In the genomic region with DNA sequence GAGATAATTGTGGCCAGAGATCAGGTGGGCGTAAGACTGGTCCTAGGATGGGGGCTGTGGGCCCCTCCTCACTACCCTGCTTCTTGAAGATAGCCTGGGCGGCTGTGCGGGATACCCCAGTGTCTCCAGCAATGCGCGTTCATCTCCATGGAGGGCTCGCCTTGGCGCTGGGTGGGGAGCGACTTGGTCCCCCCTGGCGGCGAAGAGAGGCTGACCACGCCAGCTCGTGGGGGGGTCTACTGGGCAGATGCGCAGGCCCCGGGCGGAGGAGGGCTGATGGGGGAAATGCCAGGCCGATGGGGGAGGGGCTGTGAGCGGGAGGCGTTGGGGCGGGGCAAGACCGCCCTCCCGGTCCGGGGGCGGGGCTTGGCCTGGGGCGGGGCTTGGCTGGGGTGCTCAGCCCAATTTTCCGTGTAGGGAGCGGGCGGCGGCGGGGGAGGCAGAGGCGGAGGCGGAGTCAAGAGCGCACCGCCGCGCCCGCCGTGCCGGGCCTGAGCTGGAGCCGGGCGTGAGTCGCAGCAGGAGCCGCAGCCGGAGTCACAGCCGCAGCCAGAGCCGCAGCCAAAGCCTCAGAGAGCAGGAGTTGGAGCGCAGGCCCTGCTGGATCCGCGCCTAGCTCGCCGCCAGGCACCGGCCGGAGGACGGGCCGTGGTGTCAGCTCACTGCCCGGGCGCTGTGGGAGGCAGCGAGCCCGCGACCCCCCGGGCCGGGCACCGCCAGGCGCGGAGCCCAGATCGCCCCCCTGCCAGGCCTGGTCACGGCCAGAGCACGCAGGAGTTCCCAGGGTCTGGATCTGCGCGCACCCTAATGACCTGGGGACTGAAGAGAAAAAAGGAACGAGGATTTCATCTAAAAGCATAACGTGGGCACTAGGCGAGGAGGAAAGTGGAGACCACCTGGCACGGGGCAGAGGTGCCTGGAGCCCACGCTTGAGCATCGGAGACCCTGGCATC, we compare ENCODE assay signal across 8 cellular contexts. TPM values are rescaled to one million over a fixed set of nuclear protein-coding genes. Genes with fewer than 3 reads are reported as not detected.
DNase-seq lines count a peak whose midpoint lies in the region; ATAC-seq and TF ChIP-seq lines count a peak whose summit lies in the region.

A gene with protein sequence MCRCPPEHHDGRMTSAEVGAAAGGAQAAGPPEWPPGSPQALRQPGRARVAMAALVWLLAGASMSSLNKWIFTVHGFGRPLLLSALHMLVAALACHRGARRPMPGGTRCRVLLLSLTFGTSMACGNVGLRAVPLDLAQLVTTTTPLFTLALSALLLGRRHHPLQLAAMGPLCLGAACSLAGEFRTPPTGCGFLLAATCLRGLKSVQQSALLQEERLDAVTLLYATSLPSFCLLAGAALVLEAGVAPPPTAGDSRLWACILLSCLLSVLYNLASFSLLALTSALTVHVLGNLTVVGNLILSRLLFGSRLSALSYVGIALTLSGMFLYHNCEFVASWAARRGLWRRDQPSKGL (plus strand): TSS at position 509 of the 953 bp plus-strand sequence. CDS start 670 bp downstream, outside the sequence.

- WGBS in trophoblast cell (ENCODE audit: extremely low coverage, insufficient coverage, insufficient read length), result no CpG with 5 or more reads among the region's 75 CpGs
- WGBS in transverse colon (ENCODE audit: low coverage in 1 of 2), 2 donors, result 1% methylated on average over 51 of the region's 75 CpGs; no CpG with 5 or more reads in 1 of the 2 donors

- H3K27ac ChIP-seq in trophoblast cell (ENCODE audit: low read depth, low read length) (no peak within 1 kb of the TSS), transverse colon (peak within 1 kb of the TSS; percentile 88 to 97 (median 89))

- H3K4ac ChIP-seq in trophoblast cell (ENCODE audit: low read depth, low read length), result no peak within 1 kb of the TSS

- no peak within 1 kb of the TSS for H4K12ac ChIP-seq in trophoblast cell (ENCODE audit: low read depth, low read length)

- in situ Hi-C loops in transverse colon (cut with MboI; ENCODE audit: low pct_ligation_motif_present in 1 of 4, low pct_unique_long_range_greater_than_20kb in 1 of 4, low sequenced_read_pairs in 3 of 4), result loop anchor here in 3 of 4 donors (5.0 to 25.0 kb wide), 3 partner anchors 117 to 279 kb away; no protein-coding TSS in a partner anchor

- peak within 1 kb of the TSS; percentile 52 for H4K8ac ChIP-seq in trophoblast cell (ENCODE audit: low read depth, low read length)

- peaks cover 1% of the 10 kb centered on the region for H3K79me2 ChIP-seq in trophoblast cell (ENCODE audit: control insufficient read depth, insufficient read depth, low read length, poor library complexity)

- intact Hi-C loops in Right ventricle myocardium superior (cut with DNase I) (no loop called here), transverse colon (cut with DNase I; ENCODE audit: low total_unique reads) (no loop called here)

- peak within 1 kb of the TSS; percentile 6 for H2BK120ac ChIP-seq in trophoblast cell (ENCODE audit: insufficient read depth, low read length, poor library complexity)

- H2AFZ ChIP-seq in trophoblast cell (ENCODE audit: insufficient read depth, low read length, poor library complexity), result peak within 1 kb of the TSS; percentile 51

- H3K9ac ChIP-seq in trophoblast cell (ENCODE audit: low read length), result peak within 1 kb of the TSS; percentile 35

- TF ChIP-seq POLR2A in transverse colon (IDR thresholded peaks at IDR 0.05), result peak; percentile 86

- ATAC-seq in Right ventricle myocardium superior (ENCODE audit: poor library complexity), result peak; percentile 97

- DNase-seq in GM10248 (ENCODE audit: extremely low spot score) (peak; percentile 95), HFF-Myc (ENCODE audit: extremely low read depth, low read depth) (peak; percentile 61), NCI-H1048 (lab: John Stamatoyannopoulos, UW) (peak; percentile 84), SKM-1 treated with dmso at 0.1 percent for 144 hours (lab: John Stamatoyannopoulos, UW; ENCODE audit: unreplicated experiment) (peak; percentile 78), Right ventricle myocardium superior (peak; percentile 97), trophoblast cell (peak; percentile 74 to 87), transverse colon (peak; percentile 98)
- peak; percentile 87 for DNase-seq in activated naive CD8-positive, alpha-beta T cell treated with anti-CD3 and anti-CD28 coated beads, Interleukin-2, amount 50 U/mL, for 16 hours (ENCODE audit: low read depth, low spot score)

- TF ChIP-seq EP300 in transverse colon (IDR thresholded peaks at IDR 0.05; ENCODE audit: low read depth), result no peak

- TF ChIP-seq CTCF in GM10248 (IDR thresholded peaks at IDR 0.05; ENCODE audit: control extremely low read depth, extremely low read depth, low read depth, missing control alignments) (no peak), HFF-Myc (IDR thresholded peaks at IDR 0.05; ENCODE audit: low read depth, low read length, missing control alignments) (peak; percentile 30), transverse colon (IDR thresholded peaks at IDR 0.05) (peak; percentile 16 to 45 (median 34))

- no peak within 1 kb of the TSS for H3K23ac ChIP-seq in trophoblast cell (ENCODE audit: low read length)

- H3K9me3 ChIP-seq in trophoblast cell (ENCODE audit: insufficient read depth, low read depth, low read length) (no peaks in the 10 kb centered on the region), transverse colon (no peaks in the 10 kb centered on the region)

- H3K36me3 ChIP-seq in trophoblast cell (ENCODE audit: control insufficient read depth in 1 of 2, insufficient read depth in 2 of 2, low read length in 2 of 2) (no peaks in the 10 kb centered on the region), transverse colon (no peaks in the 10 kb centered on the region)

- no peak within 1 kb of the TSS for H2BK5ac ChIP-seq in trophoblast cell (ENCODE audit: low read depth, low read length, poor library complexity)

- H3K4me1 ChIP-seq in trophoblast cell (ENCODE audit: control insufficient read depth in 1 of 2, insufficient read depth in 2 of 2, low read length in 2 of 2) (peaks cover 14 to 23% of the 10 kb centered on the region in 2 experiments), transverse colon (peaks cover 20 to 34% (median 31%) of the 10 kb centered on the region in 4 donors)

- H2AK5ac ChIP-seq in trophoblast cell (ENCODE audit: low read length), result no peak within 1 kb of the TSS

- H4K91ac ChIP-seq in trophoblast cell (ENCODE audit: low read depth, low read length), result peak within 1 kb of the TSS; percentile 56

- peaks cover 6% of the 10 kb centered on the region for H3K79me1 ChIP-seq in trophoblast cell (ENCODE audit: low read length)

- peak within 1 kb of the TSS; percentile 12 for H3K18ac ChIP-seq in trophoblast cell (ENCODE audit: low read length)

- peak within 1 kb of the TSS; percentile 36 for H3K14ac ChIP-seq in trophoblast cell (ENCODE audit: low read length)

- no peak within 1 kb of the TSS for H2BK12ac ChIP-seq in trophoblast cell (ENCODE audit: low read length)

- H3K4me3 ChIP-seq in HFF-Myc (replicated peaks; ENCODE audit: low read depth, low read length), result peak within 1 kb of the TSS; percentile 73
- H3K4me3 ChIP-seq in trophoblast cell (ENCODE audit: low read depth, low read length), result peak within 1 kb of the TSS; percentile 71
- H3K4me3 ChIP-seq in transverse colon, result peak within 1 kb of the TSS; percentile 48 to 75 (median 58)

- no peaks in the 10 kb centered on the region for H3K27me3 ChIP-seq in trophoblast cell (ENCODE audit: insufficient read depth, low read length)
- H3K27me3 ChIP-seq in transverse colon, result no peaks in the 10 kb centered on the region

- CTCF ChIA-PET in GM10248 (lab: Yijun Ruan, JAX), result interaction anchor here (0.6 to 7.6 kb wide), 44 partner anchors 11 to 657 kb away, joined by 3 to 208 read pairs (median 5); a partner anchor contains a TSS

- H3K4me2 ChIP-seq in trophoblast cell (ENCODE audit: low read length), result peak within 1 kb of the TSS; percentile 88

- POLR2A ChIA-PET in GM10248 (lab: Yijun Ruan, JAX), result interaction anchor here (0.6 to 0.8 kb wide), 2 partner anchors 20 to 120 kb away, joined by 3 read pairs; no protein-coding TSS in a partner anchor

RNA-seq across cellular contexts. Expression of the gene that starts here (rescaled TPM):
- total RNA-seq in Right ventricle myocardium superior, result 4.1 TPM
- 1.1 and 1.2 TPM in 2 replicates for polyA plus RNA-seq in trophoblast cell (2013)
- 10 to 100 TPM in 3 of 4 donors, 1 to 10 TPM in 1; 6.4 to 21.3 (median 15.7) TPM for total RNA-seq in transverse colon
